Comparison of ENCODE assay signal across 8 cellular contexts in the genomic region with DNA sequence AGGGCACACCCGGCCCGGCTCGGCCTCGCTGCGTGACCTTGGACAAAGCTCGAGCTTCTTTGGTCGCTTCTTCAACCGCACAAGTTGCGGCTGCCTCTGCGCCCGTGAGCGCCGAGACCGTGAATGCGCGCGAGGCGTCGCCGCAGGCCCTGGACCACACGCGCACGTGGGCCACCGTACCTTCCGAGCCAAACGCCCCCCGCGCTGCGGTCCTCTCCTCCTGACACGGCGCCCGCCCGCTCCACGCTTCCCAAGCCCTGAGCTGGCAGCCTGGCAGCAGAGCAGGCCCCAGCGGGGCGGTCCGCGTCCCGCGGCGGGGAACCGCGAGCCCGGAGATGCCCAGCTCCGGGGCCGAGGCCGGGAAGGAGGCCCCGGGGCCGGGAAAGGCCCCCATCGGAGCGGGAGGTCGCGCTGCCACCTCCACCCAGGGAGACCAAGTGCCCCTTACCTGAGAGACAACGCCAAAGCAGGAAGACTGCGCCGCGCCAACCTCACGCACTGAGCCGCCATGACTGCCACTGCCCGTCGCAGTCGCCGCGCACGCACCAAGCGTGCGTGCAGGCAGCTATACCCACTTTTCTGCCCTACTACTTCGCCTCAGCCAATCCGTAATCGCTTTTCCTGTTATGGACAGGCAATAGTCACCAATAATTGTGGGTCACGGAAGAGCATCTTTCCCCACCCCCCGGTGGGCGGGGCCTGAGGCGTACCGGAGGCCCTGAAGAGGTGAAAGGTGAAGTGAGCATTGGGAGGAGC. TPM values are rescaled to one million over a fixed set of nuclear protein-coding genes. Genes with fewer than 3 reads are reported as not detected.
DNase-seq lines count a peak whose midpoint lies in the region; ATAC-seq and TF ChIP-seq lines count a peak whose summit lies in the region.

A gene (minus strand): TSS at position 542 of the 756 bp plus-strand sequence. CDS start 32 bp downstream, at position 510.

- H3K4me3 Mint-ChIP-seq in T-helper 1 cell treated with Interleukin-12 subunit alpha and Interleukin-12 subunit beta and Interleukin-4 antibody, amounts not matched to agents 30 μg/mL and 1 μg/mL, for 36 hours, result peak within 1 kb of the TSS; percentile 94

- H3K4me3 ChIP-seq in astrocyte of the spinal cord (ENCODE audit: low read depth, low read length) (peak within 1 kb of the TSS; percentile 80), hepatocyte (peak within 1 kb of the TSS; percentile 54), rectal smooth muscle tissue (ENCODE audit: low read length) (peak within 1 kb of the TSS; percentile 85)

- POLR2A ChIA-PET in activated CD8-positive, alpha-beta memory T cell treated with anti-CD3 and anti-CD28 coated beads for 36 hours (lab: Charles Lee), result interaction anchor here (0.6 to 4.0 kb wide), 21 partner anchors 8 to 427 kb away, joined by 3 to 55 read pairs (median 4); a partner anchor contains a TSS

- H3K9me3 ChIP-seq in hepatocyte (ENCODE audit: low read depth), result no peaks in the 10 kb centered on the region

- H2AFZ ChIP-seq in hepatocyte, result peak within 1 kb of the TSS; percentile 39

- CTCF ChIA-PET in activated CD8-positive, alpha-beta memory T cell treated with anti-CD3 and anti-CD28 coated beads for 36 hours (lab: Charles Lee), result interaction anchor here (0.7 to 6.2 kb wide), 11 partner anchors 11 to 378 kb away, joined by 3 to 76 read pairs (median 4); a partner anchor contains a TSS

- ATAC-seq in HG02938 (IDR thresholded peaks at IDR 0.05; ENCODE audit: unreplicated experiment), result peak; percentile 85

- H3K27ac Mint-ChIP-seq in T-helper 1 cell treated with Interleukin-12 subunit alpha and Interleukin-12 subunit beta and Interleukin-4 antibody, amounts not matched to agents 30 μg/mL and 1 μg/mL, for 36 hours, result peak within 1 kb of the TSS; percentile 94

- in situ Hi-C loops in astrocyte of the spinal cord (cut with HindIII; ENCODE audit: low sequenced_read_pairs), result no loop called here

- H3K27ac ChIP-seq in hepatocyte (peak within 1 kb of the TSS; percentile 87), rectal smooth muscle tissue (ENCODE audit: low read depth, low read length) (peak within 1 kb of the TSS; percentile 86)

- H3K27me3 ChIP-seq in hepatocyte (no peaks in the 10 kb centered on the region), rectal smooth muscle tissue (ENCODE audit: control insufficient read depth, insufficient read depth, low read length) (no peaks in the 10 kb centered on the region)

- H3K4me1 ChIP-seq in hepatocyte (ENCODE audit: insufficient read depth) (peaks cover 17% of the 10 kb centered on the region), rectal smooth muscle tissue (ENCODE audit: control insufficient read depth, insufficient read depth, low read length) (peaks cover 10% of the 10 kb centered on the region)

- DNase-seq in activated CD8-positive, alpha-beta memory T cell treated with anti-CD3 and anti-CD28 coated beads for 24 hours, result no peak
- DNase-seq in NCI-H1694 treated with DMSO at 0.1 percent for 48 hours (lab: John Stamatoyannopoulos, UW), result peak; percentile 97
- DNase-seq in astrocyte of the spinal cord (ENCODE audit: low read depth, low spot score), result peak; percentile 100
- DNase-seq in hepatocyte (ENCODE audit: low spot score), result peak; percentile 100

- TF ChIP-seq CTCF in astrocyte of the spinal cord (IDR thresholded peaks at IDR 0.05; ENCODE audit: low read depth, low read length) (peak; percentile 28), hepatocyte (IDR thresholded peaks at IDR 0.05; ENCODE audit: poor library complexity) (no peak)

- peaks cover 52% of the 10 kb centered on the region for H3K79me2 ChIP-seq in hepatocyte

- no peaks in the 10 kb centered on the region for H3K9me2 ChIP-seq in hepatocyte (replicated peaks; ENCODE audit: insufficient read depth)

- peaks cover 30% of the 10 kb centered on the region for H3K36me3 Mint-ChIP-seq in T-helper 1 cell treated with Interleukin-12 subunit alpha and Interleukin-12 subunit beta and Interleukin-4 antibody, amounts not matched to agents 30 μg/mL and 1 μg/mL, for 36 hours (ENCODE audit: low read depth)

- H3K4me2 ChIP-seq in hepatocyte, result peak within 1 kb of the TSS; percentile 97

- WGBS in hepatocyte (ENCODE audit: low lambda C conversion rate, missing lambda C conversion rate), result under 1% methylated on average over 63 of the region's 75 CpGs

- H4K20me1 ChIP-seq in hepatocyte (ENCODE audit: insufficient read depth, poor library complexity, severe bottlenecking), result peaks cover 35% of the 10 kb centered on the region

- H3K9ac ChIP-seq in rectal smooth muscle tissue (ENCODE audit: low read length), result peak within 1 kb of the TSS; percentile 75

- peaks cover 40% of the 10 kb centered on the region for H3K4me1 Mint-ChIP-seq in T-helper 1 cell treated with Interleukin-12 subunit alpha and Interleukin-12 subunit beta and Interleukin-4 antibody, amounts not matched to agents 30 μg/mL and 1 μg/mL, for 36 hours (ENCODE audit: low read depth)

- peaks cover 19% of the 10 kb centered on the region for H3K27me3 Mint-ChIP-seq in T-helper 1 cell treated with Interleukin-12 subunit alpha and Interleukin-12 subunit beta and Interleukin-4 antibody, amounts not matched to agents 30 μg/mL and 1 μg/mL, for 36 hours (ENCODE audit: low read depth)

- H3K9me3 Mint-ChIP-seq in T-helper 1 cell treated with Interleukin-12 subunit alpha and Interleukin-12 subunit beta and Interleukin-4 antibody, amounts not matched to agents 30 μg/mL and 1 μg/mL, for 36 hours, result no peaks in the 10 kb centered on the region

- H3K36me3 ChIP-seq in hepatocyte (replicated peaks; ENCODE audit: insufficient read depth, low read depth) (no peaks in the 10 kb centered on the region), rectal smooth muscle tissue (ENCODE audit: control insufficient read depth, insufficient read depth, low read length) (peaks cover 11% of the 10 kb centered on the region)

RNA-seq across cellular contexts. Expression of the gene that starts here (rescaled TPM):
- 100 to 1,000 TPM; 113 TPM for total RNA-seq in activated CD8-positive, alpha-beta memory T cell treated with anti-CD3 and anti-CD28 coated beads for 36 hours
- total RNA-seq in hepatocyte, result 28.3 and 35.5 TPM in 2 replicates
- polyA plus RNA-seq in hepatocyte, result 53.9 and 56.5 TPM in 2 replicates
